Comparison of ENCODE assay signal across 8 cellular contexts in genomic region chr1:110783292-110783918, GRCh38.
DNase-seq lines count a peak whose midpoint lies in the region; ATAC-seq and TF ChIP-seq lines count a peak whose summit lies in the region.

No MANE protein-coding gene starts in this region.

- H3K36me3 ChIP-seq in endodermal cell (ENCODE audit: control insufficient read depth, insufficient read depth, low read length): no peaks in the 10 kb centered on the region

- peaks cover 56% of the 10 kb centered on the region for H3K27me3 ChIP-seq in endodermal cell (ENCODE audit: control insufficient read depth, insufficient read depth, low read length, poor library complexity, severe bottlenecking)

- no peak overlapping the region for H3K27ac ChIP-seq in endodermal cell (ENCODE audit: low read depth, low read length)

- H3K4me3 Mint-ChIP-seq in activated CD4-positive, alpha-beta memory T cell treated with anti-CD3 and anti-CD28 coated beads for 36 hours: no peak overlapping the region
- H3K4me3 Mint-ChIP-seq in endodermal cell (no peak overlapping the region), mesothelial cell of epicardium (no peak overlapping the region)
- no peak overlapping the region for H3K4me3 Mint-ChIP-seq in stimulated activated naive CD8-positive, alpha-beta T cell treated with anti-CD3 and anti-CD28 coated beads, Interleukin-15, amount 100 ng/mL, for 72 hours

- no peak overlapping the region for H3K9ac ChIP-seq in endodermal cell (ENCODE audit: extremely low read depth, low read length, poor library complexity, severe bottlenecking)

- ATAC-seq in stimulated activated naive CD8-positive, alpha-beta T cell treated with anti-CD3 and anti-CD28 coated beads, Interleukin-15, amount 100 ng/mL, for 72 hours: peak; percentile 62

- no peaks in the 10 kb centered on the region for H3K27me3 Mint-ChIP-seq in activated CD4-positive, alpha-beta memory T cell treated with anti-CD3 and anti-CD28 coated beads for 36 hours
- H3K27me3 Mint-ChIP-seq in endodermal cell (ENCODE audit: insufficient read depth) (peaks cover 42% of the 10 kb centered on the region), mesothelial cell of epicardium (ENCODE audit: low read depth) (peaks cover 39% of the 10 kb centered on the region)
- H3K27me3 Mint-ChIP-seq in stimulated activated naive CD8-positive, alpha-beta T cell treated with anti-CD3 and anti-CD28 coated beads, Interleukin-15, amount 100 ng/mL, for 72 hours: no peaks in the 10 kb centered on the region

- intact Hi-C loops in activated CD4-positive, alpha-beta memory T cell treated with anti-CD3 and anti-CD28 coated beads for 36 hours (cut with micrococcal nuclease): loop anchor here (1.0 to 10.0 kb wide), 8 partner anchors 47 to 259 kb away; no protein-coding TSS in a partner anchor

- H3K9me3 ChIP-seq in endodermal cell (ENCODE audit: control insufficient read depth, low read length): no peaks in the 10 kb centered on the region

- CTCF ChIA-PET in activated CD4-positive, alpha-beta memory T cell treated with anti-CD3 and anti-CD28 coated beads for 36 hours (lab: Charles Lee): interaction anchor here (0.6 to 8.0 kb wide), 39 partner anchors 9 to 551 kb away, joined by 3 to 240 read pairs (median 5); partner anchors contain the start of gene KCNA2

- H3K4me1 Mint-ChIP-seq in activated CD4-positive, alpha-beta memory T cell treated with anti-CD3 and anti-CD28 coated beads for 36 hours (ENCODE audit: low read depth): peaks cover 55% of the 10 kb centered on the region
- H3K4me1 Mint-ChIP-seq in endodermal cell (peaks cover 6% of the 10 kb centered on the region), mesothelial cell of epicardium (no peaks in the 10 kb centered on the region)
- H3K4me1 Mint-ChIP-seq in stimulated activated naive CD8-positive, alpha-beta T cell treated with anti-CD3 and anti-CD28 coated beads, Interleukin-15, amount 100 ng/mL, for 72 hours: peaks cover 60% of the 10 kb centered on the region

- DNase-seq in CD1c-positive myeloid dendritic cell (ENCODE audit: extremely low spot score) (peak; percentile 76), HFF-Myc (ENCODE audit: extremely low read depth, low read depth) (peak; percentile 19), NCI-H748 treated with DMSO at 0.1 percent for 48 hours (lab: John Stamatoyannopoulos, UW) (peak; percentile 53), endodermal cell (peak; percentile 69), mesothelial cell of epicardium (ENCODE audit: low spot score in 2 of 2, unreplicated experiment in 2 of 2) (no peak), OCI-M2 (lab: John Stamatoyannopoulos, UW; ENCODE audit: unreplicated experiment) (no peak)
- DNase-seq in activated CD4-positive, alpha-beta memory T cell treated with anti-CD3 and anti-CD28 coated beads for 36 hours: peak; percentile 66
- DNase-seq in stimulated activated naive CD8-positive, alpha-beta T cell treated with anti-CD3 and anti-CD28 coated beads, Interleukin-15, amount 100 ng/mL, for 72 hours: peak; percentile 57 to 60

- no peak overlapping the region for H3K4me3 ChIP-seq in HFF-Myc (replicated peaks; ENCODE audit: low read depth, low read length)
- H3K4me3 ChIP-seq in endodermal cell (ENCODE audit: low read length): no peak overlapping the region

- 18 to 22% methylated on average over 4 to 5 of the region's 5 CpGs for WGBS in endodermal cell (ENCODE audit: insufficient coverage in 1 of 2, insufficient read length in 1 of 2), 2 experiments

- no peak overlapping the region for H3K27ac Mint-ChIP-seq in activated CD4-positive, alpha-beta memory T cell treated with anti-CD3 and anti-CD28 coated beads for 36 hours
- H3K27ac Mint-ChIP-seq in endodermal cell (no peak overlapping the region), mesothelial cell of epicardium (no peak overlapping the region)
- H3K27ac Mint-ChIP-seq in stimulated activated naive CD8-positive, alpha-beta T cell treated with anti-CD3 and anti-CD28 coated beads, Interleukin-15, amount 100 ng/mL, for 72 hours: no peak overlapping the region

- peaks cover under 1% of the 10 kb centered on the region for H3K36me3 Mint-ChIP-seq in activated CD4-positive, alpha-beta memory T cell treated with anti-CD3 and anti-CD28 coated beads for 36 hours
- H3K36me3 Mint-ChIP-seq in endodermal cell (ENCODE audit: low read depth) (no peaks in the 10 kb centered on the region), mesothelial cell of epicardium (no peaks in the 10 kb centered on the region)

- H3K9me3 Mint-ChIP-seq in activated CD4-positive, alpha-beta memory T cell treated with anti-CD3 and anti-CD28 coated beads for 36 hours: peaks cover 7% of the 10 kb centered on the region
- no peaks in the 10 kb centered on the region for H3K9me3 Mint-ChIP-seq in endodermal cell
- no peaks in the 10 kb centered on the region for H3K9me3 Mint-ChIP-seq in mesothelial cell of epicardium
- H3K9me3 Mint-ChIP-seq in stimulated activated naive CD8-positive, alpha-beta T cell treated with anti-CD3 and anti-CD28 coated beads, Interleukin-15, amount 100 ng/mL, for 72 hours: peaks cover 0 to 9% of the 10 kb centered on the region in 2 donors

- TF ChIP-seq CTCF in HFF-Myc (IDR thresholded peaks at IDR 0.05; ENCODE audit: low read depth, low read length, missing control alignments): peak; percentile 98
- TF ChIP-seq CTCF in endodermal cell (conservative IDR thresholded peaks at IDR 0.05): peak; percentile 91
- peak; percentile 89 for TF ChIP-seq CTCF in mesothelial cell of epicardium (IDR thresholded peaks at IDR 0.05; ENCODE audit: unreplicated experiment)

- POLR2A ChIA-PET in activated CD4-positive, alpha-beta memory T cell treated with anti-CD3 and anti-CD28 coated beads for 36 hours (lab: Charles Lee): no interaction called here

- H3K4me1 ChIP-seq in endodermal cell (ENCODE audit: control insufficient read depth, insufficient read depth, low read length): peaks cover 3% of the 10 kb centered on the region

Comparison
In these comparisons a context has a peak if more than half of its experiments do, and no peak if none do; other contexts are left out.
1. DNase-seq: peak in CD1c-positive myeloid dendritic cell (single experiment), HFF-Myc (single experiment), NCI-H748 treated with DMSO at 0.1 percent for 48 hours (single experiment), activated CD4-positive, alpha-beta memory T cell treated with anti-CD3 and anti-CD28 coated beads for 36 hours (single experiment), endodermal cell (single experiment) and stimulated activated naive CD8-positive, alpha-beta T cell treated with anti-CD3 and anti-CD28 coated beads, Interleukin-15, amount 100 ng/mL, for 72 hours (2 of 2); none in mesothelial cell of epicardium (0 of 2) and OCI-M2 (single experiment).
2. Peak in every context shown above with its lines, with median percentiles within 50 percentile points of each other: CTCF ChIP-seq.